In the genomic region with DNA sequence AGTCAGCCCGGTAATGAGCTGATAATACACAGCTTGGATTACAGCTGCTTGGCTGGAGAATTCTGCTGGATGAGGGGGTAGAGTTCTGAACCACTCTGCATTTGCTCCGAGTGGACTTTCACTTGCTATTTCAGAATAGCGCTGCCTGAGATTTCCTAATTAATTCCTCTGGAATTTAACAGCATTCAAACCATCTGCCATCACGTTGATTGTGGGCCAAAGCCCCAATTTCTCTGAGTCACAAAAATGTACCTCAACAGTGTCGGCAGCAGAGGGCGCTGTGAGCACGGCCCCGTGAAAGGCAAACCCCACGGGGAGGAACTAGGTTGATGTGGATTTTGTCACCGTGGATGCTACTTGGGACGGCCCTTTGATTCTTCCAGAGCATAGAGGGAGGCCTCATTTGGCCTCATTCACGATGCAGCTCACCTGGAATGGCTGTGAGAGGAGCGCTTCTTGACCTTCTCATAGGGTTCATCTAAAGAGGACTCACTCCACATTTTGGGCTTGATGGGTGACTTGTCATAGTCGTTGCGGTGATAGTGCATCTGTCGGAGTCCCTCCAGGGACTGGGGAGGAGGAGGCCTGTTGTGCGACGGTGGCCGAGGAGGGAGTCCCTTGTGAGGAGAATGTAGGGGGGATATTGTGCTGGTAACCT, we compare ENCODE assay signal across 8 cellular contexts.
DNase-seq lines count a peak whose midpoint lies in the region; ATAC-seq and TF ChIP-seq lines count a peak whose summit lies in the region.

No MANE protein-coding gene starts in this region.

- no peak for TF ChIP-seq POLR2A in NB4 (IDR thresholded peaks at IDR 0.05; ENCODE audit: extremely low read depth, insufficient read length)

- no peak for ATAC-seq in GM19351 (IDR thresholded peaks at IDR 0.05; ENCODE audit: unreplicated experiment)

- no peak overlapping the region for H3K4me3 ChIP-seq in NB4 (ENCODE audit: low read depth, low read length)
- no peak overlapping the region for H3K4me3 ChIP-seq in choroid plexus epithelial cell (ENCODE audit: low read depth, low read length)

- TF ChIP-seq CTCF in NB4 (IDR thresholded peaks at IDR 0.05; ENCODE audit: low read depth, low read length) (peak; percentile 57), choroid plexus epithelial cell (conservative IDR thresholded peaks at IDR 0.05; ENCODE audit: low read depth, low read length) (peak; percentile 95)

- DNase-seq in NCI-H1436 (lab: John Stamatoyannopoulos, UW) (peak; percentile 19), NCI-H1436 treated with DMSO at 0.1 percent for 48 hours (lab: John Stamatoyannopoulos, UW) (no peak), NB4 (ENCODE audit: low read depth) (peak; percentile 33), choroid plexus epithelial cell (ENCODE audit: low read depth) (peak; percentile 61), left kidney (ENCODE audit: low read depth, low spot score) (peak; percentile 73)
- DNase-seq in activated CD4-positive, alpha-beta T cell treated with anti-CD3 and anti-CD28 coated beads for 4 hours: peak; percentile 54 to 73
- DNase-seq in stimulated activated CD4-positive, alpha-beta T cell treated with anti-CD3 and anti-CD28 coated beads, Interleukin-2, amount 100 ng/mL, for 4 hours (ENCODE audit: low read depth): peak; percentile 53
